In genomic region chr5:10566556-10567068, GRCh38 we compare ENCODE assay signal across 8 cellular contexts. TPM values are rescaled to one million over a fixed set of nuclear protein-coding genes. Genes with fewer than 3 reads are reported as not detected.
A peak's percentile ranks its signal among the peaks of the same experiment; 100 is the strongest.
DNase-seq lines count a peak whose midpoint lies in the region; ATAC-seq, FAIRE-seq and TF ChIP-seq lines count a peak whose summit lies in the region.

No MANE protein-coding gene starts in this region.

- RAD21 ChIA-PET in HCT116 (lab: Charles Lee; ENCODE audit: low non-redundant PET in 1 of 2, low total read pairs in 2 of 2, uncharacterized antibody in 2 of 2, unreplicated experiment in 2 of 2) = no interaction called here

- H3K27me3 ChIP-seq in AG04450 (ENCODE audit: control insufficient read depth, insufficient read depth, low read length) (no peaks in the 10 kb centered on the region), HCT116 (ENCODE audit: insufficient read depth, low read length) (no peaks in the 10 kb centered on the region), adipocyte (replicated peaks; ENCODE audit: control insufficient read depth, insufficient read depth, low read length) (no peaks in the 10 kb centered on the region)
- H3K27me3 ChIP-seq in effector memory CD4-positive, alpha-beta T cell (replicated peaks; ENCODE audit: control insufficient read depth, insufficient read depth, low read length, poor library complexity, severe bottlenecking) = no peaks in the 10 kb centered on the region

- CTCF ChIA-PET in AG04450 (lab: Charles Lee) (interaction anchor here (1.3 to 1.4 kb wide), 2 partner anchors 61 to 114 kb away, joined by 3 to 9 read pairs; no protein-coding TSS in a partner anchor), HCT116 (lab: Charles Lee) (no interaction called here)

- H3K9me3 Mint-ChIP-seq in nephron = no peaks in the 10 kb centered on the region

- H3K4me3 ChIP-seq in AG04450 (ENCODE audit: low read depth, low read length) = peak overlapping the region; percentile 90
- no peak overlapping the region for H3K4me3 ChIP-seq in HCT116 (replicated peaks in 1 of 2; ENCODE audit: low read depth in 1 of 2, low read length in 2 of 2)
- H3K4me3 ChIP-seq in adipocyte (ENCODE audit: low read length) = peak overlapping the region; percentile 90
- H3K4me3 ChIP-seq in effector memory CD4-positive, alpha-beta T cell (ENCODE audit: insufficient read depth, low read depth, low read length, poor library complexity, severe bottlenecking) = no peak overlapping the region

- intact Hi-C loops in HCT116 (cut with micrococcal nuclease) = no loop called here

- H3K4me1 ChIP-seq in HCT116 (ENCODE audit: control insufficient read depth in 1 of 2, insufficient read depth in 2 of 2, low read length in 2 of 2) (peaks cover 25 to 57% of the 10 kb centered on the region in 2 experiments), adipocyte (ENCODE audit: control insufficient read depth, insufficient read depth, low read length) (peaks cover 34% of the 10 kb centered on the region)
- H3K4me1 ChIP-seq in effector memory CD4-positive, alpha-beta T cell (ENCODE audit: control insufficient read depth, insufficient read depth, low read length, poor library complexity, severe bottlenecking) = peaks cover 21% of the 10 kb centered on the region

- TF ChIP-seq CTCF in AG04450 (IDR thresholded peaks at IDR 0.05; ENCODE audit: low read depth, low read length) = no peak
- no peak for TF ChIP-seq CTCF in HCT116 (IDR thresholded peaks at IDR 0.05 in 2 of 3, conservative IDR thresholded peaks at IDR 0.05 in 1 of 3; ENCODE audit: borderline replicate concordance in 1 of 3, insufficient read depth in 1 of 3, low read depth in 2 of 3, low read length in 2 of 3)
- TF ChIP-seq CTCF in nephron (IDR thresholded peaks at IDR 0.05; ENCODE audit: unreplicated experiment in 3 of 3) = no peak

- no peak overlapping the region for H3K27ac ChIP-seq in AG04450 (ENCODE audit: low read depth, low read length)
- H3K27ac ChIP-seq in HCT116 (ENCODE audit: low read depth, low read length) = no peak overlapping the region
- H3K27ac ChIP-seq in effector memory CD4-positive, alpha-beta T cell (ENCODE audit: insufficient read depth, low read length, poor library complexity, severe bottlenecking) = no peak overlapping the region

- no TSS peak for BruUV-seq in HCT116 (replicated peaks; lab: Mats Ljungman, UMichigan)

- H2AFZ ChIP-seq in HCT116 (ENCODE audit: low read depth, low read length, poor library complexity, severe bottlenecking) = no peak overlapping the region

- H3K9ac ChIP-seq in HCT116 (ENCODE audit: low read length) (0 out of 2 replicates have a peak overlapping the region, but pooled peaks have one; percentile 91), adipocyte (ENCODE audit: low read length) (peak overlapping the region; percentile 76)

- peak overlapping the region; percentile 37 to 87 (median 58) for H3K4me3 Mint-ChIP-seq in nephron

- ATAC-seq in HCT116 (no peak), GM21576 (IDR thresholded peaks at IDR 0.05; ENCODE audit: unreplicated experiment) (no peak), HG03432 (IDR thresholded peaks at IDR 0.05; ENCODE audit: unreplicated experiment) (no peak)

- no peaks in the 10 kb centered on the region for H4K20me1 ChIP-seq in HCT116 (ENCODE audit: insufficient read depth)

- H3K36me3 Mint-ChIP-seq in nephron (ENCODE audit: low read depth) = no peaks in the 10 kb centered on the region

- H3K9me3 ChIP-seq in AG04450 (ENCODE audit: control insufficient read depth, insufficient read depth, low read length) (peaks cover 12% of the 10 kb centered on the region; the same call in 1 of the 2 replicates), HCT116 (ENCODE audit: control insufficient read depth in 1 of 2, insufficient read depth in 1 of 2, low read depth in 1 of 2, low read length in 2 of 2) (no peaks in the 10 kb centered on the region), adipocyte (ENCODE audit: control insufficient read depth, low read length) (no peaks in the 10 kb centered on the region)
- H3K9me3 ChIP-seq in effector memory CD4-positive, alpha-beta T cell (ENCODE audit: control insufficient read depth, low read length) = no peaks in the 10 kb centered on the region

- TF ChIP-seq RAD21 in HCT116 (IDR thresholded peaks at IDR 0.05; ENCODE audit: low read depth) = no peak

- H3K4me2 ChIP-seq in HCT116 (ENCODE audit: low read length) = peak overlapping the region; percentile 93

- H3K9me2 ChIP-seq in HCT116 (ENCODE audit: insufficient read depth) = no peaks in the 10 kb centered on the region

- peaks cover 28% of the 10 kb centered on the region for H3K4me1 Mint-ChIP-seq in nephron

- FAIRE-seq in HTR-8/SVneo (lab: Jason Lieb, UNC) = no peak

- POLR2A ChIA-PET in AG04450 (lab: Yijun Ruan, JAX) = interaction anchor here (0.9 to 2.1 kb wide), 3 partner anchors 28 to 81 kb away, joined by 3 to 6 read pairs (median 3); no protein-coding TSS in a partner anchor
- POLR2A ChIA-PET in HCT116 (lab: Charles Lee) = no interaction called here

- H3K36me3 ChIP-seq in HCT116 (ENCODE audit: control insufficient read depth in 1 of 2, insufficient read depth in 2 of 2, low read length in 2 of 2) (no peaks in the 10 kb centered on the region), adipocyte (ENCODE audit: control insufficient read depth, insufficient read depth, low read length, severe bottlenecking) (no peaks in the 10 kb centered on the region)
- H3K36me3 ChIP-seq in effector memory CD4-positive, alpha-beta T cell (ENCODE audit: control insufficient read depth, insufficient read depth, low read length) = no peaks in the 10 kb centered on the region

- H3K79me2 ChIP-seq in HCT116 (ENCODE audit: insufficient read depth, low read length) = peaks cover 73% of the 10 kb centered on the region

- H3K27ac Mint-ChIP-seq in nephron = peak overlapping the region in 1 of 3 experiments; percentile 5

- no peak for TF ChIP-seq POLR2A in HCT116 (IDR thresholded peaks at IDR 0.05; ENCODE audit: borderline replicate concordance, extremely low read depth, insufficient read depth, insufficient read length)

- peaks cover 50% of the 10 kb centered on the region for H3K27me3 Mint-ChIP-seq in nephron (ENCODE audit: low read depth)

- no peak for DNase-seq in AG04450 (ENCODE audit: low read depth, low spot score)
- no peak for DNase-seq in HCT116 (ENCODE audit: low read depth, low spot score)
- no peak for DNase-seq in adipocyte (ENCODE audit: low read depth)
- DNase-seq in HTR-8/SVneo (ENCODE audit: insufficient read length, low spot score) = no peak
- DNase-seq in effector memory CD4-positive, alpha-beta T cell = no peak

TF ChIP-seq in HCT116, 20 proteins besides CTCF, POLR2A, EP300 and RAD21:
- TF ChIP-seq EZH2 (IDR thresholded peaks at IDR 0.05) (no peak), TCF7L2 (IDR thresholded peaks at IDR 0.05; ENCODE audit: borderline replicate concordance, extremely low read depth, insufficient read depth, insufficient read length) (no peak), ELF1 (IDR thresholded peaks at IDR 0.05; ENCODE audit: borderline replicate concordance, low read depth) (no peak), JUND (IDR thresholded peaks at IDR 0.05) (no peak), EGR1 (IDR thresholded peaks at IDR 0.05; ENCODE audit: low read depth) (no peak)
TF ChIP-seq in HCT116: peak in this region for 0.

RNA-seq across cellular contexts. Expression of gene ANKRD33B, which starts 2.7 kb away (rescaled TPM):
- polyA plus RNA-seq in AG04450 (2011; rRNA removed) = 4.6 and 4.8 TPM in 2 replicates
- 18.4 and 18.5 TPM in 2 replicates for polyA minus RNA-seq in AG04450 (2011; rRNA and poly(A)+ RNA removed)
- total RNA-seq in HCT116 (2021; ENCODE audit: unreplicated experiment) = 10.9 TPM
- 3.8 and 4.5 TPM in 2 replicates for polyA plus RNA-seq in HCT116 (2012)

Comparison
In these comparisons a context has a peak if more than half of its experiments do, and no peak if none do; other contexts are left out.
1. H3K4me3 ChIP-seq: peak in AG04450 (single experiment) and adipocyte (single experiment); none in HCT116 (0 of 2) and effector memory CD4-positive, alpha-beta T cell (single experiment).